ENCODE assay signal across 1 cellular context in the genomic region with DNA sequence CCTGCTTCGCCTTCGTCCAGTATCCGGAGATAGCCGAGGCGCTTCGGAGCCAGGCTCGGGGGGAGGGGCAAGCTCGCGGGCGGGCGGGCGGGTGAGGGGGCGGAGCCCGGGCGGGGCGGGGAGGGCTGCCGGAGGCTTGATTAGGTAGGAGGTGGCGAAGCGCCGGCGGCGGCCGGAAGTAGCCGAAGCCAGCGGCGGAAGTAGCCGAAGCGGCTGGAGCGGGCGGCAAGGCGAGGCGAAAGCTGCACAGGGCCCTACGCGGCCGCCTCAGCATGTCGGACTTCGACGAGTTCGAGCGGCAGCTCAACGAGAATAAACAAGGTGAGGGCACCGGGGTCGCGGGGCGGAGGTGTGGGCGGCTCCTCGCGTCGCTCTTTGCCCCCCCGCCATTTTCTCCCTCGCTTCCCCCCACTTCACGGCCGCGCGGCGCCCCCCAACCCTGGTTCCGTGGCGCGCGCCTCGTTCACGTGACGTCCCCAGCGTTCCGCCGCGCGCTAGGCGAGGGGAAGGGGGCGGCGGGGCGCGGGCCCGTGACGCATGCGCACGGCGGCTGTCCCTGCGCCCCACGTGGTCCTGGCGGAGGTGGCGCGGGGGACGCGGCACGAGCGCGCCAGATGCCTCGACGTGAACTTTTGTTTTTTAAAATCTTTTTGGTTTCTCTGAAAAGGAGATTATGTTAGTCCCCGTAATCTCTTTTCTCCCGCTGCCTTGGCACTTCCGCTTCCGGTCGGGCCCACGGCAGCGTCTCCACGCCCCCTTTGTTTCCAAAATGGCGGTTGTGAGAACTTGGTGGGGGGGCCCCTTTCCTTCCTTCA.
TF ChIP-seq lines count a peak whose summit lies in the region.

A gene (plus strand): TSS at position 203 of the 815 bp plus-strand sequence. CDS start 70 bp downstream, at position 273.

TF ChIP-seq in HepG2, 621 proteins besides CTCF, POLR2A, EP300 and RAD21 (continued from another document and continues in another):
- TF ChIP-seq, protein P1, sequence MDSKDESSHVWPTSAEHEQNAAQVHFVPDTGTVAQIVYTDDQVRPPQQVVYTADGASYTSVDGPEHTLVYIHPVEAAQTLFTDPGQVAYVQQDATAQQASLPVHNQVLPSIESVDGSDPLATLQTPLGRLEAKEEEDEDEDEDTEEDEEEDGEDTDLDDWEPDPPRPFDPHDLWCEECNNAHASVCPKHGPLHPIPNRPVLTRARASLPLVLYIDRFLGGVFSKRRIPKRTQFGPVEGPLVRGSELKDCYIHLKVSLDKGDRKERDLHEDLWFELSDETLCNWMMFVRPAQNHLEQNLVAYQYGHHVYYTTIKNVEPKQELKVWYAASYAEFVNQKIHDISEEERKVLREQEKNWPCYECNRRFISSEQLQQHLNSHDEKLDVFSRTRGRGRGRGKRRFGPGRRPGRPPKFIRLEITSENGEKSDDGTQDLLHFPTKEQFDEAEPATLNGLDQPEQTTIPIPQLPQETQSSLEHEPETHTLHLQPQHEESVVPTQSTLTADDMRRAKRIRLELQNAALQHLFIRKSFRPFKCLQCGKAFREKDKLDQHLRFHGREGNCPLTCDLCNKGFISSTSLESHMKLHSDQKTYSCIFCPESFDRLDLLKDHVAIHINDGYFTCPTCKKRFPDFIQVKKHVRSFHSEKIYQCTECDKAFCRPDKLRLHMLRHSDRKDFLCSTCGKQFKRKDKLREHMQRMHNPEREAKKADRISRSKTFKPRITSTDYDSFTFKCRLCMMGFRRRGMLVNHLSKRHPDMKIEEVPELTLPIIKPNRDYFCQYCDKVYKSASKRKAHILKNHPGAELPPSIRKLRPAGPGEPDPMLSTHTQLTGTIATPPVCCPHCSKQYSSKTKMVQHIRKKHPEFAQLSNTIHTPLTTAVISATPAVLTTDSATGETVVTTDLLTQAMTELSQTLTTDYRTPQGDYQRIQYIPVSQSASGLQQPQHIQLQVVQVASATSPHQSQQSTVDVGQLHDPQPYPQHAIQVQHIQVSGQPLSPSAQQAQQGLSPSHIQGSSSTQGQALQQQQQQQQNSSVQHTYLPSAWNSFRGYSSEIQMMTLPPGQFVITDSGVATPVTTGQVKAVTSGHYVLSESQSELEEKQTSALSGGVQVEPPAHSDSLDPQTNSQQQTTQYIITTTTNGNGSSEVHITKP (CRISPR knock-in tag; IDR thresholded peaks at IDR 0.05; ENCODE audit: low read depth): peak; percentile 41; the same call in 1 of the 2 replicates
- TF ChIP-seq, protein P2, sequence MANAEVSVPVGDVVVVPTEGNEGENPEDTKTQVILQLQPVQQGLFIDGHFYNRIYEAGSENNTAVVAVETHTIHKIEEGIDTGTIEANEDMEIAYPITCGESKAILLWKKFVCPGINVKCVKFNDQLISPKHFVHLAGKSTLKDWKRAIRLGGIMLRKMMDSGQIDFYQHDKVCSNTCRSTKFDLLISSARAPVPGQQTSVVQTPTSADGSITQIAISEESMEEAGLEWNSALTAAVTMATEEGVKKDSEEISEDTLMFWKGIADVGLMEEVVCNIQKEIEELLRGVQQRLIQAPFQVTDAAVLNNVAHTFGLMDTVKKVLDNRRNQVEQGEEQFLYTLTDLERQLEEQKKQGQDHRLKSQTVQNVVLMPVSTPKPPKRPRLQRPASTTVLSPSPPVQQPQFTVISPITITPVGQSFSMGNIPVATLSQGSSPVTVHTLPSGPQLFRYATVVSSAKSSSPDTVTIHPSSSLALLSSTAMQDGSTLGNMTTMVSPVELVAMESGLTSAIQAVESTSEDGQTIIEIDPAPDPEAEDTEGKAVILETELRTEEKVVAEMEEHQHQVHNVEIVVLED (CRISPR knock-in tag; IDR thresholded peaks at IDR 0.05; ENCODE audit: borderline replicate concordance): peak; percentile 72
- TF ChIP-seq MYC (CRISPR knock-in tag; IDR thresholded peaks at IDR 0.05; ENCODE audit: borderline replicate concordance) (peak; percentile 85), ZNF510 (CRISPR knock-in tag; IDR thresholded peaks at IDR 0.05; ENCODE audit: low read depth) (no peak), HNRNPUL1 (IDR thresholded peaks at IDR 0.05; ENCODE audit: low read depth, low read length) (no peak), NFYC (CRISPR knock-in tag; IDR thresholded peaks at IDR 0.05) (no peak), ZSCAN25 (CRISPR knock-in tag; IDR thresholded peaks at IDR 0.05) (0 out of 2 replicates have a peak, but pooled peaks have one; percentile 33), HOXA9 (CRISPR knock-in tag; IDR thresholded peaks at IDR 0.05; ENCODE audit: borderline replicate concordance) (0 out of 2 replicates have a peak, but pooled peaks have one; percentile 29), NR2C2 (CRISPR knock-in tag; IDR thresholded peaks at IDR 0.05; ENCODE audit: borderline replicate concordance) (peak; percentile 67), SMYD3 (CRISPR knock-in tag; IDR thresholded peaks at IDR 0.05) (peak; percentile 64; the same call in 1 of the 2 replicates), FOXC1 (CRISPR knock-in tag; IDR thresholded peaks at IDR 0.05; ENCODE audit: borderline replicate concordance) (peak; percentile 87), THAP11 (CRISPR knock-in tag; IDR thresholded peaks at IDR 0.05) (peak; percentile 79), ZNF138 (CRISPR knock-in tag; IDR thresholded peaks at IDR 0.05; ENCODE audit: low read depth) (peak; percentile 33; the same call in 1 of the 2 replicates), ZNF20 (CRISPR knock-in tag; IDR thresholded peaks at IDR 0.05) (no peak), ZNF792 (CRISPR knock-in tag; IDR thresholded peaks at IDR 0.05) (peak; percentile 17; the same call in 1 of the 2 replicates), KDM6A (CRISPR knock-in tag; IDR thresholded peaks at IDR 0.05; ENCODE audit: low read depth) (no peak), ZNF790 (CRISPR knock-in tag; IDR thresholded peaks at IDR 0.05; ENCODE audit: borderline replicate concordance) (0 out of 2 replicates have a peak, but pooled peaks have one; percentile 36), ZNF432 (CRISPR knock-in tag; IDR thresholded peaks at IDR 0.05; ENCODE audit: borderline replicate concordance) (no peak), ZC3H13 (CRISPR knock-in tag; IDR thresholded peaks at IDR 0.05) (peak; percentile 98), RBAK (CRISPR knock-in tag; IDR thresholded peaks at IDR 0.05) (no peak), CEBPB (IDR thresholded peaks at IDR 0.05; ENCODE audit: borderline replicate concordance, low read depth, low read length) (no peak), MTA1 (CRISPR knock-in tag; IDR thresholded peaks at IDR 0.05; ENCODE audit: borderline replicate concordance) (peak; percentile 66; the same call in 1 of the 2 replicates), ZNF567 (CRISPR knock-in tag; IDR thresholded peaks at IDR 0.05; ENCODE audit: borderline replicate concordance) (0 out of 2 replicates have a peak, but pooled peaks have one; percentile 42), ZNF569 (CRISPR knock-in tag; IDR thresholded peaks at IDR 0.05; ENCODE audit: borderline replicate concordance) (no peak), ZNF124 (CRISPR knock-in tag; IDR thresholded peaks at IDR 0.05) (no peak), ZNF670 (CRISPR knock-in tag; IDR thresholded peaks at IDR 0.05; ENCODE audit: borderline replicate concordance) (peak; percentile 60; the same call in 1 of the 2 replicates), IRF2 (CRISPR knock-in tag; IDR thresholded peaks at IDR 0.05) (no peak; the same call in 1 of the 2 replicates), HOXD1 (CRISPR knock-in tag; IDR thresholded peaks at IDR 0.05) (no peak), ZNF225 (CRISPR knock-in tag; IDR thresholded peaks at IDR 0.05) (no peak), ZFY (CRISPR knock-in tag; IDR thresholded peaks at IDR 0.05) (peak; percentile 70), ZNF782 (CRISPR knock-in tag; IDR thresholded peaks at IDR 0.05; ENCODE audit: borderline replicate concordance) (no peak), ZSCAN20 (CRISPR knock-in tag; IDR thresholded peaks at IDR 0.05; ENCODE audit: borderline replicate concordance) (0 out of 2 replicates have a peak, but pooled peaks have one; percentile 65), KAT8 (CRISPR knock-in tag; IDR thresholded peaks at IDR 0.05) (peak; percentile 69), ZNF44 (CRISPR knock-in tag; IDR thresholded peaks at IDR 0.05) (no peak), WIZ (CRISPR knock-in tag; IDR thresholded peaks at IDR 0.05) (peak; percentile 78; the same call in 1 of the 2 replicates), SP140L (CRISPR knock-in tag; IDR thresholded peaks at IDR 0.05; ENCODE audit: borderline replicate concordance) (peak; percentile 84; the same call in 1 of the 2 replicates)
- TF ChIP-seq, protein P3, sequence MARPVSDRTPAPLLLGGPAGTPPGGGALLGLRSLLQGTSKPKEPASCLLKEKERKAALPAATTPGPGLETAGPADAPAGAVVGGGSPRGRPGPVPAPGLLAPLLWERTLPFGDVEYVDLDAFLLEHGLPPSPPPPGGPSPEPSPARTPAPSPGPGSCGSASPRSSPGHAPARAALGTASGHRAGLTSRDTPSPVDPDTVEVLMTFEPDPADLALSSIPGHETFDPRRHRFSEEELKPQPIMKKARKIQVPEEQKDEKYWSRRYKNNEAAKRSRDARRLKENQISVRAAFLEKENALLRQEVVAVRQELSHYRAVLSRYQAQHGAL (CRISPR knock-in tag; IDR thresholded peaks at IDR 0.05; ENCODE audit: not compliant biosample characterization): peak; percentile 10
- TF ChIP-seq, protein P4, sequence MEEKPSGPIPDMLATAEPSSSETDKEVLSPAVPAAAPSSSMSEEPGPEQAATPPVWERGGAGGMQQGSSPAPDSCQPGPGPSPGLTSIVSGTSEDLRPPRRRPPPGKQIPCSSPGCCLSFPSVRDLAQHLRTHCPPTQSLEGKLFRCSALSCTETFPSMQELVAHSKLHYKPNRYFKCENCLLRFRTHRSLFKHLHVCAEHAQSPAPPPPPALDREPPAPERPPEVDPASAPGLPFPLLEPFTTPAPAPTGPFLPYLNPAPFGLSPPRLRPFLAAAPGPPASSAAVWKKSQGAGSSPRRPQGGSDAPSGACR (CRISPR knock-in tag; IDR thresholded peaks at IDR 0.05): 0 out of 2 replicates have a peak, but pooled peaks have one; percentile 4
- TF ChIP-seq, protein P5, sequence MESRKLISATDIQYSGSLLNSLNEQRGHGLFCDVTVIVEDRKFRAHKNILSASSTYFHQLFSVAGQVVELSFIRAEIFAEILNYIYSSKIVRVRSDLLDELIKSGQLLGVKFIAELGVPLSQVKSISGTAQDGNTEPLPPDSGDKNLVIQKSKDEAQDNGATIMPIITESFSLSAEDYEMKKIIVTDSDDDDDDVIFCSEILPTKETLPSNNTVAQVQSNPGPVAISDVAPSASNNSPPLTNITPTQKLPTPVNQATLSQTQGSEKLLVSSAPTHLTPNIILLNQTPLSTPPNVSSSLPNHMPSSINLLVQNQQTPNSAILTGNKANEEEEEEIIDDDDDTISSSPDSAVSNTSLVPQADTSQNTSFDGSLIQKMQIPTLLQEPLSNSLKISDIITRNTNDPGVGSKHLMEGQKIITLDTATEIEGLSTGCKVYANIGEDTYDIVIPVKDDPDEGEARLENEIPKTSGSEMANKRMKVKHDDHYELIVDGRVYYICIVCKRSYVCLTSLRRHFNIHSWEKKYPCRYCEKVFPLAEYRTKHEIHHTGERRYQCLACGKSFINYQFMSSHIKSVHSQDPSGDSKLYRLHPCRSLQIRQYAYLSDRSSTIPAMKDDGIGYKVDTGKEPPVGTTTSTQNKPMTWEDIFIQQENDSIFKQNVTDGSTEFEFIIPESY (CRISPR knock-in tag; IDR thresholded peaks at IDR 0.05): no peak
- TF ChIP-seq, protein P6, sequence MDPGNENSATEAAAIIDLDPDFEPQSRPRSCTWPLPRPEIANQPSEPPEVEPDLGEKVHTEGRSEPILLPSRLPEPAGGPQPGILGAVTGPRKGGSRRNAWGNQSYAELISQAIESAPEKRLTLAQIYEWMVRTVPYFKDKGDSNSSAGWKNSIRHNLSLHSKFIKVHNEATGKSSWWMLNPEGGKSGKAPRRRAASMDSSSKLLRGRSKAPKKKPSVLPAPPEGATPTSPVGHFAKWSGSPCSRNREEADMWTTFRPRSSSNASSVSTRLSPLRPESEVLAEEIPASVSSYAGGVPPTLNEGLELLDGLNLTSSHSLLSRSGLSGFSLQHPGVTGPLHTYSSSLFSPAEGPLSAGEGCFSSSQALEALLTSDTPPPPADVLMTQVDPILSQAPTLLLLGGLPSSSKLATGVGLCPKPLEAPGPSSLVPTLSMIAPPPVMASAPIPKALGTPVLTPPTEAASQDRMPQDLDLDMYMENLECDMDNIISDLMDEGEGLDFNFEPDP (CRISPR knock-in tag; conservative IDR thresholded peaks at IDR 0.05): no peak
- TF ChIP-seq, protein P7, sequence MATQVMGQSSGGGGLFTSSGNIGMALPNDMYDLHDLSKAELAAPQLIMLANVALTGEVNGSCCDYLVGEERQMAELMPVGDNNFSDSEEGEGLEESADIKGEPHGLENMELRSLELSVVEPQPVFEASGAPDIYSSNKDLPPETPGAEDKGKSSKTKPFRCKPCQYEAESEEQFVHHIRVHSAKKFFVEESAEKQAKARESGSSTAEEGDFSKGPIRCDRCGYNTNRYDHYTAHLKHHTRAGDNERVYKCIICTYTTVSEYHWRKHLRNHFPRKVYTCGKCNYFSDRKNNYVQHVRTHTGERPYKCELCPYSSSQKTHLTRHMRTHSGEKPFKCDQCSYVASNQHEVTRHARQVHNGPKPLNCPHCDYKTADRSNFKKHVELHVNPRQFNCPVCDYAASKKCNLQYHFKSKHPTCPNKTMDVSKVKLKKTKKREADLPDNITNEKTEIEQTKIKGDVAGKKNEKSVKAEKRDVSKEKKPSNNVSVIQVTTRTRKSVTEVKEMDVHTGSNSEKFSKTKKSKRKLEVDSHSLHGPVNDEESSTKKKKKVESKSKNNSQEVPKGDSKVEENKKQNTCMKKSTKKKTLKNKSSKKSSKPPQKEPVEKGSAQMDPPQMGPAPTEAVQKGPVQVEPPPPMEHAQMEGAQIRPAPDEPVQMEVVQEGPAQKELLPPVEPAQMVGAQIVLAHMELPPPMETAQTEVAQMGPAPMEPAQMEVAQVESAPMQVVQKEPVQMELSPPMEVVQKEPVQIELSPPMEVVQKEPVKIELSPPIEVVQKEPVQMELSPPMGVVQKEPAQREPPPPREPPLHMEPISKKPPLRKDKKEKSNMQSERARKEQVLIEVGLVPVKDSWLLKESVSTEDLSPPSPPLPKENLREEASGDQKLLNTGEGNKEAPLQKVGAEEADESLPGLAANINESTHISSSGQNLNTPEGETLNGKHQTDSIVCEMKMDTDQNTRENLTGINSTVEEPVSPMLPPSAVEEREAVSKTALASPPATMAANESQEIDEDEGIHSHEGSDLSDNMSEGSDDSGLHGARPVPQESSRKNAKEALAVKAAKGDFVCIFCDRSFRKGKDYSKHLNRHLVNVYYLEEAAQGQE (IDR thresholded peaks at IDR 0.05; ENCODE audit: borderline replicate concordance in 1 of 2, low read depth in 1 of 2, low read length in 2 of 2): peak in 1 of 2 experiments; percentile 19; a peak in 1 of 4 replicates
- TF ChIP-seq, protein P8, sequence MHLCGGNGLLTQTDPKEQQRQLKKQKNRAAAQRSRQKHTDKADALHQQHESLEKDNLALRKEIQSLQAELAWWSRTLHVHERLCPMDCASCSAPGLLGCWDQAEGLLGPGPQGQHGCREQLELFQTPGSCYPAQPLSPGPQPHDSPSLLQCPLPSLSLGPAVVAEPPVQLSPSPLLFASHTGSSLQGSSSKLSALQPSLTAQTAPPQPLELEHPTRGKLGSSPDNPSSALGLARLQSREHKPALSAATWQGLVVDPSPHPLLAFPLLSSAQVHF (CRISPR knock-in tag; IDR thresholded peaks at IDR 0.05): 0 out of 2 replicates have a peak, but pooled peaks have one; percentile 48
- TF ChIP-seq, protein P9, sequence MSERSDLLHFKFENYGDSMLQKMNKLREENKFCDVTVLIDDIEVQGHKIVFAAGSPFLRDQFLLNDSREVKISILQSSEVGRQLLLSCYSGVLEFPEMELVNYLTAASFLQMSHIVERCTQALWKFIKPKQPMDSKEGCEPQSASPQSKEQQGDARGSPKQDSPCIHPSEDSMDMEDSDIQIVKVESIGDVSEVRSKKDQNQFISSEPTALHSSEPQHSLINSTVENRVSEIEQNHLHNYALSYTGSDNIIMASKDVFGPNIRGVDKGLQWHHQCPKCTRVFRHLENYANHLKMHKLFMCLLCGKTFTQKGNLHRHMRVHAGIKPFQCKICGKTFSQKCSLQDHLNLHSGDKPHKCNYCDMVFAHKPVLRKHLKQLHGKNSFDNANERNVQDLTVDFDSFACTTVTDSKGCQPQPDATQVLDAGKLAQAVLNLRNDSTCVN (CRISPR knock-in tag; IDR thresholded peaks at IDR 0.05; ENCODE audit: borderline replicate concordance): no peak
